In genomic region chr1:228085287-228085926, GRCh38 we compare ENCODE assay signal across 3 cellular contexts.
TF ChIP-seq lines count a peak whose summit lies in the region.

No MANE protein-coding gene starts in this region.

TF ChIP-seq in SK-N-SH, 30 proteins besides CTCF, POLR2A, EP300 and RAD21 (continued from another document):
- TF ChIP-seq, protein P1, sequence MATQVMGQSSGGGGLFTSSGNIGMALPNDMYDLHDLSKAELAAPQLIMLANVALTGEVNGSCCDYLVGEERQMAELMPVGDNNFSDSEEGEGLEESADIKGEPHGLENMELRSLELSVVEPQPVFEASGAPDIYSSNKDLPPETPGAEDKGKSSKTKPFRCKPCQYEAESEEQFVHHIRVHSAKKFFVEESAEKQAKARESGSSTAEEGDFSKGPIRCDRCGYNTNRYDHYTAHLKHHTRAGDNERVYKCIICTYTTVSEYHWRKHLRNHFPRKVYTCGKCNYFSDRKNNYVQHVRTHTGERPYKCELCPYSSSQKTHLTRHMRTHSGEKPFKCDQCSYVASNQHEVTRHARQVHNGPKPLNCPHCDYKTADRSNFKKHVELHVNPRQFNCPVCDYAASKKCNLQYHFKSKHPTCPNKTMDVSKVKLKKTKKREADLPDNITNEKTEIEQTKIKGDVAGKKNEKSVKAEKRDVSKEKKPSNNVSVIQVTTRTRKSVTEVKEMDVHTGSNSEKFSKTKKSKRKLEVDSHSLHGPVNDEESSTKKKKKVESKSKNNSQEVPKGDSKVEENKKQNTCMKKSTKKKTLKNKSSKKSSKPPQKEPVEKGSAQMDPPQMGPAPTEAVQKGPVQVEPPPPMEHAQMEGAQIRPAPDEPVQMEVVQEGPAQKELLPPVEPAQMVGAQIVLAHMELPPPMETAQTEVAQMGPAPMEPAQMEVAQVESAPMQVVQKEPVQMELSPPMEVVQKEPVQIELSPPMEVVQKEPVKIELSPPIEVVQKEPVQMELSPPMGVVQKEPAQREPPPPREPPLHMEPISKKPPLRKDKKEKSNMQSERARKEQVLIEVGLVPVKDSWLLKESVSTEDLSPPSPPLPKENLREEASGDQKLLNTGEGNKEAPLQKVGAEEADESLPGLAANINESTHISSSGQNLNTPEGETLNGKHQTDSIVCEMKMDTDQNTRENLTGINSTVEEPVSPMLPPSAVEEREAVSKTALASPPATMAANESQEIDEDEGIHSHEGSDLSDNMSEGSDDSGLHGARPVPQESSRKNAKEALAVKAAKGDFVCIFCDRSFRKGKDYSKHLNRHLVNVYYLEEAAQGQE (IDR thresholded peaks at IDR 0.05; ENCODE audit: low read depth, low read length): no peak
- TF ChIP-seq MXI1 (IDR thresholded peaks at IDR 0.05; ENCODE audit: low read depth, low read length) (no peak), SMC3 (IDR thresholded peaks at IDR 0.05; ENCODE audit: low read depth, low read length) (no peak), FOSL2 (IDR thresholded peaks at IDR 0.05; ENCODE audit: borderline replicate concordance, low read depth) (no peak), RXRA (IDR thresholded peaks at IDR 0.05; ENCODE audit: borderline replicate concordance, low read depth) (no peak), NFIC (IDR thresholded peaks at IDR 0.05; ENCODE audit: borderline replicate concordance) (no peak), POLR2AphosphoS5 (IDR thresholded peaks at IDR 0.05; ENCODE audit: low read depth, low read length) (no peak)
- TF ChIP-seq, protein P2, sequence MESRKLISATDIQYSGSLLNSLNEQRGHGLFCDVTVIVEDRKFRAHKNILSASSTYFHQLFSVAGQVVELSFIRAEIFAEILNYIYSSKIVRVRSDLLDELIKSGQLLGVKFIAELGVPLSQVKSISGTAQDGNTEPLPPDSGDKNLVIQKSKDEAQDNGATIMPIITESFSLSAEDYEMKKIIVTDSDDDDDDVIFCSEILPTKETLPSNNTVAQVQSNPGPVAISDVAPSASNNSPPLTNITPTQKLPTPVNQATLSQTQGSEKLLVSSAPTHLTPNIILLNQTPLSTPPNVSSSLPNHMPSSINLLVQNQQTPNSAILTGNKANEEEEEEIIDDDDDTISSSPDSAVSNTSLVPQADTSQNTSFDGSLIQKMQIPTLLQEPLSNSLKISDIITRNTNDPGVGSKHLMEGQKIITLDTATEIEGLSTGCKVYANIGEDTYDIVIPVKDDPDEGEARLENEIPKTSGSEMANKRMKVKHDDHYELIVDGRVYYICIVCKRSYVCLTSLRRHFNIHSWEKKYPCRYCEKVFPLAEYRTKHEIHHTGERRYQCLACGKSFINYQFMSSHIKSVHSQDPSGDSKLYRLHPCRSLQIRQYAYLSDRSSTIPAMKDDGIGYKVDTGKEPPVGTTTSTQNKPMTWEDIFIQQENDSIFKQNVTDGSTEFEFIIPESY (IDR thresholded peaks at IDR 0.05; ENCODE audit: borderline replicate concordance, low read depth): no peak

TF ChIP-seq in SK-N-SH treated with all-trans-retinoic acid at 6 μM for 48 hours, 23 proteins besides CTCF, POLR2A, EP300 and RAD21 (continued from another document):
- TF ChIP-seq, protein P3, sequence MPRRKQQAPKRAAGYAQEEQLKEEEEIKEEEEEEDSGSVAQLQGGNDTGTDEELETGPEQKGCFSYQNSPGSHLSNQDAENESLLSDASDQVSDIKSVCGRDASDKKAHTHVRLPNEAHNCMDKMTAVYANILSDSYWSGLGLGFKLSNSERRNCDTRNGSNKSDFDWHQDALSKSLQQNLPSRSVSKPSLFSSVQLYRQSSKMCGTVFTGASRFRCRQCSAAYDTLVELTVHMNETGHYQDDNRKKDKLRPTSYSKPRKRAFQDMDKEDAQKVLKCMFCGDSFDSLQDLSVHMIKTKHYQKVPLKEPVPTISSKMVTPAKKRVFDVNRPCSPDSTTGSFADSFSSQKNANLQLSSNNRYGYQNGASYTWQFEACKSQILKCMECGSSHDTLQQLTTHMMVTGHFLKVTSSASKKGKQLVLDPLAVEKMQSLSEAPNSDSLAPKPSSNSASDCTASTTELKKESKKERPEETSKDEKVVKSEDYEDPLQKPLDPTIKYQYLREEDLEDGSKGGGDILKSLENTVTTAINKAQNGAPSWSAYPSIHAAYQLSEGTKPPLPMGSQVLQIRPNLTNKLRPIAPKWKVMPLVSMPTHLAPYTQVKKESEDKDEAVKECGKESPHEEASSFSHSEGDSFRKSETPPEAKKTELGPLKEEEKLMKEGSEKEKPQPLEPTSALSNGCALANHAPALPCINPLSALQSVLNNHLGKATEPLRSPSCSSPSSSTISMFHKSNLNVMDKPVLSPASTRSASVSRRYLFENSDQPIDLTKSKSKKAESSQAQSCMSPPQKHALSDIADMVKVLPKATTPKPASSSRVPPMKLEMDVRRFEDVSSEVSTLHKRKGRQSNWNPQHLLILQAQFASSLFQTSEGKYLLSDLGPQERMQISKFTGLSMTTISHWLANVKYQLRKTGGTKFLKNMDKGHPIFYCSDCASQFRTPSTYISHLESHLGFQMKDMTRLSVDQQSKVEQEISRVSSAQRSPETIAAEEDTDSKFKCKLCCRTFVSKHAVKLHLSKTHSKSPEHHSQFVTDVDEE (CRISPR knock-in tag; IDR thresholded peaks at IDR 0.05): no peak
- TF ChIP-seq ISL1 (CRISPR knock-in tag; IDR thresholded peaks at IDR 0.05) (no peak), RARB (CRISPR knock-in tag; IDR thresholded peaks at IDR 0.05) (no peak), GLIS3 (CRISPR knock-in tag; IDR thresholded peaks at IDR 0.05) (no peak), CSDC2 (CRISPR knock-in tag; IDR thresholded peaks at IDR 0.05) (no peak), ESRRG (CRISPR knock-in tag; IDR thresholded peaks at IDR 0.05) (no peak), ZNF8 (CRISPR knock-in tag; IDR thresholded peaks at IDR 0.05) (no peak), ZNF70 (CRISPR knock-in tag; IDR thresholded peaks at IDR 0.05) (no peak)
- TF ChIP-seq, protein P4, sequence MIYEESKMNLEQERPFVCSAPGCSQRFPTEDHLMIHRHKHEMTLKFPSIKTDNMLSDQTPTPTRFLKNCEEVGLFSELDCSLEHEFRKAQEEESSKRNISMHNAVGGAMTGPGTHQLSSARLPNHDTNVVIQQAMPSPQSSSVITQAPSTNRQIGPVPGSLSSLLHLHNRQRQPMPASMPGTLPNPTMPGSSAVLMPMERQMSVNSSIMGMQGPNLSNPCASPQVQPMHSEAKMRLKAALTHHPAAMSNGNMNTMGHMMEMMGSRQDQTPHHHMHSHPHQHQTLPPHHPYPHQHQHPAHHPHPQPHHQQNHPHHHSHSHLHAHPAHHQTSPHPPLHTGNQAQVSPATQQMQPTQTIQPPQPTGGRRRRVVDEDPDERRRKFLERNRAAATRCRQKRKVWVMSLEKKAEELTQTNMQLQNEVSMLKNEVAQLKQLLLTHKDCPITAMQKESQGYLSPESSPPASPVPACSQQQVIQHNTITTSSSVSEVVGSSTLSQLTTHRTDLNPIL (CRISPR knock-in tag; IDR thresholded peaks at IDR 0.05; ENCODE audit: low read depth): no peak

TF ChIP-seq in WTC11, 78 proteins besides CTCF, POLR2A, EP300 and RAD21 (continued from another document):
- TF ChIP-seq, protein P5, sequence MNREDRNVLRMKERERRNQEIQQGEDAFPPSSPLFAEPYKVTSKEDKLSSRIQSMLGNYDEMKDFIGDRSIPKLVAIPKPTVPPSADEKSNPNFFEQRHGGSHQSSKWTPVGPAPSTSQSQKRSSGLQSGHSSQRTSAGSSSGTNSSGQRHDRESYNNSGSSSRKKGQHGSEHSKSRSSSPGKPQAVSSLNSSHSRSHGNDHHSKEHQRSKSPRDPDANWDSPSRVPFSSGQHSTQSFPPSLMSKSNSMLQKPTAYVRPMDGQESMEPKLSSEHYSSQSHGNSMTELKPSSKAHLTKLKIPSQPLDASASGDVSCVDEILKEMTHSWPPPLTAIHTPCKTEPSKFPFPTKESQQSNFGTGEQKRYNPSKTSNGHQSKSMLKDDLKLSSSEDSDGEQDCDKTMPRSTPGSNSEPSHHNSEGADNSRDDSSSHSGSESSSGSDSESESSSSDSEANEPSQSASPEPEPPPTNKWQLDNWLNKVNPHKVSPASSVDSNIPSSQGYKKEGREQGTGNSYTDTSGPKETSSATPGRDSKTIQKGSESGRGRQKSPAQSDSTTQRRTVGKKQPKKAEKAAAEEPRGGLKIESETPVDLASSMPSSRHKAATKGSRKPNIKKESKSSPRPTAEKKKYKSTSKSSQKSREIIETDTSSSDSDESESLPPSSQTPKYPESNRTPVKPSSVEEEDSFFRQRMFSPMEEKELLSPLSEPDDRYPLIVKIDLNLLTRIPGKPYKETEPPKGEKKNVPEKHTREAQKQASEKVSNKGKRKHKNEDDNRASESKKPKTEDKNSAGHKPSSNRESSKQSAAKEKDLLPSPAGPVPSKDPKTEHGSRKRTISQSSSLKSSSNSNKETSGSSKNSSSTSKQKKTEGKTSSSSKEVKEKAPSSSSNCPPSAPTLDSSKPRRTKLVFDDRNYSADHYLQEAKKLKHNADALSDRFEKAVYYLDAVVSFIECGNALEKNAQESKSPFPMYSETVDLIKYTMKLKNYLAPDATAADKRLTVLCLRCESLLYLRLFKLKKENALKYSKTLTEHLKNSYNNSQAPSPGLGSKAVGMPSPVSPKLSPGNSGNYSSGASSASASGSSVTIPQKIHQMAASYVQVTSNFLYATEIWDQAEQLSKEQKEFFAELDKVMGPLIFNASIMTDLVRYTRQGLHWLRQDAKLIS (CRISPR knock-in tag; IDR thresholded peaks at IDR 0.05; ENCODE audit: borderline replicate concordance): no peak
- TF ChIP-seq NFYB (CRISPR knock-in tag; conservative IDR thresholded peaks at IDR 0.05; ENCODE audit: low read depth) (no peak), TEAD4 (CRISPR knock-in tag; IDR thresholded peaks at IDR 0.05) (no peak), ZNF532 (CRISPR knock-in tag; IDR thresholded peaks at IDR 0.05; ENCODE audit: borderline replicate concordance) (no peak)
